ENCODE assay signal across 8 cellular contexts in genomic region chr13:20567881-20568528, GRCh38. TPM values are rescaled to one million over a fixed set of nuclear protein-coding genes. Genes with fewer than 3 reads are reported as not detected.
A peak's percentile ranks its signal among the peaks of the same experiment; 100 is the strongest.
DNase-seq lines count a peak whose midpoint lies in the region; ATAC-seq, FAIRE-seq and TF ChIP-seq lines count a peak whose summit lies in the region.

No MANE protein-coding gene starts in this region.

- DNase-seq in right atrium auricular region (ENCODE audit: low spot score): no peak
- DNase-seq in left ventricle myocardium superior: no peak
- DNase-seq in breast epithelium (ENCODE audit: low spot score in 2 of 2): no peak
- no peak for DNase-seq in vagina (ENCODE audit: extremely low spot score in 2 of 2)
- no peak for DNase-seq in GM12891 (ENCODE audit: insufficient read length, low spot score)
- no peak for DNase-seq in GM19239 (ENCODE audit: insufficient read length, low spot score)
- no peak for DNase-seq in activated CD8-positive, alpha-beta memory T cell treated with anti-CD3 and anti-CD28 coated beads for 24 hours

- no peak for FAIRE-seq in GM12891 (lab: Jason Lieb, UNC)
- no peak for FAIRE-seq in GM19239 (lab: Jason Lieb, UNC)

- H3K36me3 ChIP-seq in right atrium auricular region (no peaks in the 10 kb centered on the region), breast epithelium (no peaks in the 10 kb centered on the region), mesodermal cell (ENCODE audit: control insufficient read depth, insufficient read depth, low read length) (no peaks in the 10 kb centered on the region), vagina (no peaks in the 10 kb centered on the region)

- no peak for ATAC-seq in left ventricle myocardium superior

- H3K4me3 ChIP-seq in right atrium auricular region: peak overlapping the region; percentile 52 to 79
- H3K4me3 ChIP-seq in breast epithelium: peak overlapping the region; percentile 67 to 81 (median 77)
- peak overlapping the region; percentile 65 for H3K4me3 ChIP-seq in mesodermal cell (ENCODE audit: extremely low read depth, insufficient read depth, low read length, poor library complexity, severe bottlenecking)
- H3K4me3 ChIP-seq in vagina: peak overlapping the region; percentile 59 to 74

- intact Hi-C loops in left ventricle myocardium superior (cut with micrococcal nuclease): no loop called here
- intact Hi-C loops in breast epithelium (cut with DNase I; ENCODE audit: low total_unique reads): no loop called here
- intact Hi-C loops in vagina (cut with DNase I): loop anchor here (2.0 to 5.0 kb wide), 3 partner anchors 41 to 706 kb away; partner anchors contain the start of genes CRYL1, IL17D and ZMYM5

- H3K27ac ChIP-seq in right atrium auricular region (peak overlapping the region; percentile 94 to 95), breast epithelium (peak overlapping the region; percentile 94 to 98), mesodermal cell (ENCODE audit: low read depth, low read length, severe bottlenecking) (peak overlapping the region; percentile 96), vagina (peak overlapping the region; percentile 91)

- no peaks in the 10 kb centered on the region for H3K27me3 ChIP-seq in right atrium auricular region
- H3K27me3 ChIP-seq in breast epithelium: no peaks in the 10 kb centered on the region
- no peaks in the 10 kb centered on the region for H3K27me3 ChIP-seq in vagina

- H3K4me1 ChIP-seq in right atrium auricular region (peaks cover 0 to 6% of the 10 kb centered on the region in 2 donors), breast epithelium (no peaks in the 10 kb centered on the region), mesodermal cell (ENCODE audit: control insufficient read depth, insufficient read depth, low read length, poor library complexity, severe bottlenecking) (no peaks in the 10 kb centered on the region), vagina (peaks cover 10% of the 10 kb centered on the region)

- 76 to 80% methylated on average over 5 to 8 of the region's 9 CpGs for WGBS in mesodermal cell (ENCODE audit: insufficient coverage in 2 of 2), 2 experiments

- H3K9me3 ChIP-seq in right atrium auricular region (no peaks in the 10 kb centered on the region), breast epithelium (no peaks in the 10 kb centered on the region), mesodermal cell (ENCODE audit: control insufficient read depth, low read length) (peaks cover 16% of the 10 kb centered on the region), vagina (no peaks in the 10 kb centered on the region)

- TF ChIP-seq CTCF in right atrium auricular region (IDR thresholded peaks at IDR 0.05) (no peak), breast epithelium (IDR thresholded peaks at IDR 0.05) (no peak), vagina (IDR thresholded peaks at IDR 0.05) (no peak)

- TF ChIP-seq POLR2A in breast epithelium (IDR thresholded peaks at IDR 0.05) (no peak), vagina (IDR thresholded peaks at IDR 0.05) (no peak), GM12891 (IDR thresholded peaks at IDR 0.05; ENCODE audit: low read depth, low read length) (no peak)

TF ChIP-seq in GM12891, 5 proteins besides CTCF, POLR2A, EP300 and RAD21:
- TF ChIP-seq PAX5 (IDR thresholded peaks at IDR 0.05; ENCODE audit: insufficient read depth, low read length, severe bottlenecking) (no peak), POLR2AphosphoS5 (IDR thresholded peaks at IDR 0.05; ENCODE audit: low read depth, low read length) (no peak), TAF1 (IDR thresholded peaks at IDR 0.05; ENCODE audit: low read depth, low read length) (no peak)
TF ChIP-seq in GM12891: peak in this region for 0.

RNA-seq across cellular contexts. Expression of gene IFT88, which starts 1.0 kb away (rescaled TPM):
- total RNA-seq in right atrium auricular region (1 to 10 TPM; 5.1 to 5.7 TPM), left ventricle myocardium superior (5.8 TPM), breast epithelium (10 to 100 TPM; 13.9 to 35.0 (median 27.9) TPM), vagina (6.9 TPM)
- 10.7 TPM for polyA plus RNA-seq in mesodermal cell (2013, experiment 1 of 2)
- polyA plus RNA-seq in mesodermal cell (2013, experiment 2 of 2): 13.0 TPM
- polyA plus RNA-seq in GM12891 (2012; ENCODE audit: low read depth, missing spikeins): 4.4 TPM

RNA-seq across cellular contexts. Expression of gene CRYL1, which starts 42.3 kb away (rescaled TPM):
- total RNA-seq in right atrium auricular region: 10 to 100 TPM; 26.5 to 27.9 TPM
- total RNA-seq in left ventricle myocardium superior: 19.5 TPM
- 10 to 100 TPM; 27.5 to 68.3 (median 29.0) TPM for total RNA-seq in breast epithelium
- polyA plus RNA-seq in mesodermal cell (2013, experiment 1 of 2): 5.7 TPM
- polyA plus RNA-seq in mesodermal cell (2013, experiment 2 of 2): 4.4 TPM
- 35.4 TPM for total RNA-seq in vagina
- polyA plus RNA-seq in GM12891 (2012; ENCODE audit: low read depth, missing spikeins): 29.6 TPM
